8 cellular contexts compared by ENCODE assay signal in genomic region chr10:102134416-102134815, GRCh38. TPM values are rescaled to one million over a fixed set of nuclear protein-coding genes. Genes with fewer than 3 reads are reported as not detected.
DNase-seq lines count a peak whose midpoint lies in the region; ATAC-seq and TF ChIP-seq lines count a peak whose summit lies in the region.

No MANE protein-coding gene starts in this region.

- H3K4me1 ChIP-seq in right atrium auricular region = peaks cover 0 to 49% of the 10 kb centered on the region in 2 donors
- H3K4me1 ChIP-seq in uterus = peaks cover 0 to 8% of the 10 kb centered on the region in 2 donors

- H3K4me1 Mint-ChIP-seq in brain (peaks cover 39% of the 10 kb centered on the region), memory B cell (peaks cover 28% of the 10 kb centered on the region)

- H3K36me3 Mint-ChIP-seq in brain (peaks cover 14% of the 10 kb centered on the region), memory B cell (peaks cover 7% of the 10 kb centered on the region)

- peak overlapping the region; percentile 93 to 99 (median 94) for H3K4me3 Mint-ChIP-seq in brain
- H3K4me3 Mint-ChIP-seq in memory B cell = peak overlapping the region; percentile 89

- intact Hi-C loops in Right ventricle myocardium inferior (cut with DNase I) = no loop called here
- intact Hi-C loops in uterus (cut with DNase I; ENCODE audit: low total_unique reads) = no loop called here

- no peak for TF ChIP-seq CTCF in right atrium auricular region (IDR thresholded peaks at IDR 0.05)
- no peak for TF ChIP-seq CTCF in brain (conservative IDR thresholded peaks at IDR 0.05)
- no peak for TF ChIP-seq CTCF in uterus (IDR thresholded peaks at IDR 0.05)

- H3K27me3 ChIP-seq in right atrium auricular region (no peaks in the 10 kb centered on the region), uterus (no peaks in the 10 kb centered on the region)

- H3K9me3 ChIP-seq in right atrium auricular region = no peaks in the 10 kb centered on the region
- H3K9me3 ChIP-seq in uterus = no peaks in the 10 kb centered on the region

- H3K9me3 Mint-ChIP-seq in brain (no peaks in the 10 kb centered on the region), memory B cell (no peaks in the 10 kb centered on the region)

- H3K4me3 ChIP-seq in right atrium auricular region (peak overlapping the region; percentile 94 to 95), uterus (peak overlapping the region in 1 of 2 donors; percentile 99)

- peak overlapping the region; percentile 79 to 99 (median 94) for H3K27ac Mint-ChIP-seq in brain
- H3K27ac Mint-ChIP-seq in memory B cell = peak overlapping the region; percentile 93

- ATAC-seq in Right ventricle myocardium inferior (no peak), memory B cell (ENCODE audit: low read depth) (no peak), HG03175 (IDR thresholded peaks at IDR 0.05; ENCODE audit: unreplicated experiment) (no peak)

- no peak for DNase-seq in right atrium auricular region (ENCODE audit: low spot score)
- DNase-seq in Right ventricle myocardium inferior (ENCODE audit: missing footprints) = no peak
- DNase-seq in memory B cell (ENCODE audit: low spot score in 2 of 2) = no peak
- no peak for DNase-seq in uterus
- no peak for DNase-seq in midbrain (lab: John Stamatoyannopoulos, UW)
- no peak for DNase-seq in hepatic stellate cell (ENCODE audit: low spot score)

- no peak for TF ChIP-seq POLR2A in uterus (IDR thresholded peaks at IDR 0.05)

- H3K36me3 ChIP-seq in right atrium auricular region = peaks cover 18% of the 10 kb centered on the region
- no peaks in the 10 kb centered on the region for H3K36me3 ChIP-seq in uterus

- H3K27me3 Mint-ChIP-seq in brain = peaks cover 10% of the 10 kb centered on the region
- H3K27me3 Mint-ChIP-seq in memory B cell = no peaks in the 10 kb centered on the region

- H3K27ac ChIP-seq in right atrium auricular region (peak overlapping the region; percentile 93 to 97), uterus (peak overlapping the region; percentile 74 to 93)

RNA-seq across cellular contexts. Expression of gene PPRC1, which starts 1.6 kb away (rescaled TPM):
- 10 to 100 TPM; 10.9 to 20.6 TPM for total RNA-seq in right atrium auricular region
- 14.3 TPM for total RNA-seq in Right ventricle myocardium inferior
- polyA plus RNA-seq in brain (ENCODE audit: insufficient read depth, low read depth, low replicate concordance) = 15.8 TPM
- 10 to 100 TPM in 3 of 4 donors, 1 to 10 TPM in 1; 1.8 to 58.2 (median 15.5) TPM for total RNA-seq in uterus

RNA-seq across cellular contexts. Expression of gene LDB1, which starts 14.2 kb away (rescaled TPM):
- 10 to 100 TPM; 32.2 to 59.7 TPM for total RNA-seq in right atrium auricular region
- total RNA-seq in Right ventricle myocardium inferior = 56.5 TPM
- polyA plus RNA-seq in brain (ENCODE audit: insufficient read depth, low read depth, low replicate concordance) = 56.2 TPM
- total RNA-seq in uterus = 100 to 1,000 TPM in 1 of 4 donors, 10 to 100 TPM in 3; 17.4 to 121 (median 43.8) TPM

RNA-seq across cellular contexts. Expression of gene NOLC1, which starts 17.8 kb away (rescaled TPM):
- total RNA-seq in right atrium auricular region (10 to 100 TPM; 42.2 to 47.8 TPM), Right ventricle myocardium inferior (25.8 TPM), uterus (10 to 100 TPM; 15.4 to 54.0 (median 27.4) TPM)
- polyA plus RNA-seq in brain (ENCODE audit: insufficient read depth, low read depth, low replicate concordance) = 124 TPM
